ENCODE assay signal across 8 cellular contexts in genomic region chr17:58324409-58325288, GRCh38. TPM values are rescaled to one million over a fixed set of nuclear protein-coding genes. Genes with fewer than 3 reads are reported as not detected.
DNase-seq lines count a peak whose midpoint lies in the region; ATAC-seq, FAIRE-seq and TF ChIP-seq lines count a peak whose summit lies in the region.

No MANE protein-coding gene starts in this region.

- in situ Hi-C loops in K562 (cut with MboI): no loop called here

- H3K4me3 ChIP-seq in BLaER1 (peak overlapping the region; percentile 96), K562 (no peak overlapping the region), suprapubic skin (peak overlapping the region; percentile 78)

- intact Hi-C loops in K562 (cut with micrococcal nuclease): no loop called here

- H3K9ac ChIP-seq in BLaER1 (peak overlapping the region; percentile 82), K562 (ENCODE audit: insufficient read depth in 1 of 2, low read depth in 2 of 2, low read length in 2 of 2) (peak overlapping the region in 1 of 2 experiments; percentile 23; a peak in 1 of 4 replicates)

- H3K79me2 ChIP-seq in K562 (ENCODE audit: control insufficient read depth, insufficient read depth, low read length): peaks cover 20% of the 10 kb centered on the region

- TF ChIP-seq EP300 in K562 (IDR thresholded peaks at IDR 0.05; ENCODE audit: low read length) (no peak), suprapubic skin (IDR thresholded peaks at IDR 0.05) (no peak)

- POLR2A ChIA-PET in K562 (lab: Yijun Ruan, JAX): interaction anchor here (0.6 to 3.2 kb wide), 5 partner anchors 9 to 204 kb away, joined by 3 to 42 read pairs (median 8); no protein-coding TSS in a partner anchor

- no peak for TF ChIP-seq CTCF in K562 (IDR thresholded peaks at IDR 0.05 in 2 of 3, conservative IDR thresholded peaks at IDR 0.05 in 1 of 3; ENCODE audit: insufficient read depth in 2 of 3, low read depth in 1 of 3, low read length in 3 of 3)
- no peak for TF ChIP-seq CTCF in suprapubic skin (IDR thresholded peaks at IDR 0.05)

- TF ChIP-seq POLR2A in K562 (conservative IDR thresholded peaks at IDR 0.05): peak; percentile 46
- no peak for TF ChIP-seq POLR2A in suprapubic skin (IDR thresholded peaks at IDR 0.05)

- H3K9me1 ChIP-seq in K562 (ENCODE audit: control insufficient read depth, insufficient read depth, low read length): peaks cover 3% of the 10 kb centered on the region

- peaks cover 38% of the 10 kb centered on the region for H3K36me3 ChIP-seq in BLaER1
- peaks cover 1% of the 10 kb centered on the region; the same call in 2 of the 3 replicates for H3K36me3 ChIP-seq in K562 (ENCODE audit: control insufficient read depth, insufficient read depth, low read length)
- H3K36me3 ChIP-seq in suprapubic skin: no peaks in the 10 kb centered on the region

- H3K4me1 ChIP-seq in BLaER1: peaks cover 74% of the 10 kb centered on the region
- peaks cover 17 to 59% of the 10 kb centered on the region in 2 experiments for H3K4me1 ChIP-seq in K562 (replicated peaks in 1 of 2; ENCODE audit: control insufficient read depth in 2 of 2, insufficient read depth in 2 of 2, low read length in 2 of 2)
- peaks cover 19% of the 10 kb centered on the region for H3K4me1 ChIP-seq in suprapubic skin

- DNase-seq in M059J (ENCODE audit: low read depth): peak; percentile 41
- no peak for DNase-seq in K562 (ENCODE audit: extremely low read depth in 1 of 4, low spot score in 3 of 4)
- peak; percentile 26 for DNase-seq in kidney tubule cell (ENCODE audit: low spot score)
- no peak for DNase-seq in suprapubic skin (ENCODE audit: low spot score in 2 of 2)
- no peak for DNase-seq in activated CD8-positive, alpha-beta memory T cell treated with anti-CD3 and anti-CD28 coated beads, Interleukin-2, amount 50 U/mL, for 4 hours

- BruUV-seq in K562 (replicated peaks; lab: Mats Ljungman, UMichigan): no TSS peak

- H2AFZ ChIP-seq in K562 (ENCODE audit: low read depth, low read length): no peak overlapping the region

- peak overlapping the region; percentile 100 for H3K4me2 ChIP-seq in BLaER1
- no peak overlapping the region for H3K4me2 ChIP-seq in K562 (ENCODE audit: insufficient read depth, low read length)

- no peak for TF ChIP-seq RAD21 in K562 (CRISPR knock-in tag; conservative IDR thresholded peaks at IDR 0.05 in 1 of 2, IDR thresholded peaks at IDR 0.05 in 1 of 2)

- peak overlapping the region; percentile 83 for H3K27ac ChIP-seq in BLaER1
- H3K27ac ChIP-seq in K562 (ENCODE audit: extremely low read depth, low read depth, low read length): no peak overlapping the region
- H3K27ac ChIP-seq in suprapubic skin: peak overlapping the region; percentile 8

- FAIRE-seq in K562 (lab: Jason Lieb, UNC): no peak

- H4K20me1 ChIP-seq in BLaER1: peaks cover 54% of the 10 kb centered on the region
- H4K20me1 ChIP-seq in K562 (replicated peaks; ENCODE audit: control insufficient read depth, insufficient read depth, low read length): peaks cover 13% of the 10 kb centered on the region

- H3K9me3 ChIP-seq in BLaER1: no peaks in the 10 kb centered on the region
- no peaks in the 10 kb centered on the region for H3K9me3 ChIP-seq in K562 (replicated peaks; ENCODE audit: control insufficient read depth, insufficient read depth, low read depth, low read length)
- no peaks in the 10 kb centered on the region for H3K9me3 ChIP-seq in suprapubic skin

- WGBS in K562 (ENCODE audit: insufficient coverage, low coverage, missing lambda C conversion rate): 74% methylated on average over 35 of the region's 66 CpGs
- 15% methylated on average over 17 of the region's 66 CpGs for WGBS in suprapubic skin

- ATAC-seq in K562 (no peak), HG02610 (IDR thresholded peaks at IDR 0.05; ENCODE audit: unreplicated experiment) (no peak), GM18868 (IDR thresholded peaks at IDR 0.05; ENCODE audit: unreplicated experiment) (no peak)

- H3K27me3 ChIP-seq in BLaER1 (peaks cover 9% of the 10 kb centered on the region; the same call in 1 of the 2 replicates), K562 (ENCODE audit: control insufficient read depth in 2 of 2, insufficient read depth in 2 of 2, low read length in 2 of 2) (no peaks in the 10 kb centered on the region), suprapubic skin (peaks cover 11% of the 10 kb centered on the region)

- CTCF ChIA-PET in K562 (lab: Yijun Ruan, JAX; ENCODE audit: low intra/inter-chr PET ratio): no interaction called here

TF ChIP-seq in K562, 482 proteins besides CTCF, POLR2A, EP300 and RAD21 (continues in another document):
- no peak for TF ChIP-seq XRCC5 (IDR thresholded peaks at IDR 0.05; ENCODE audit: low read depth, low read length)

RNA-seq across cellular contexts. Expression of gene TSPOAP1, which starts 3.9 kb away (rescaled TPM):
- total RNA-seq in M059J (2014; rRNA removed; shearing (Covaris generic)): 0.22 and 0.47 TPM in 2 replicates
- total RNA-seq in K562 (2011; cell fraction: chromatin; rRNA removed; ENCODE audit: low replicate concordance): 26.2 and 58.3 TPM in 2 replicates
- total RNA-seq in K562 (2011; cell fraction: nucleolus; rRNA removed): 24.0 and 24.1 TPM in 2 replicates
- total RNA-seq in K562 (2011; cell fraction: nucleoplasm; rRNA removed): 18.1 and 18.9 TPM in 2 replicates
- 1.0 and 1.8 TPM in 2 replicates for total RNA-seq in K562 (2014; rRNA removed)
- 0.57 and 0.87 TPM in 2 replicates for total RNA-seq in K562 (2014; rRNA removed; fragmentation: Illumina TruSeq; extraction: Trizol)
- 0.94 and 1.2 TPM in 2 replicates for total RNA-seq in K562 (2015; rRNA removed; fragmentation: Illumina TruSeq; extraction: Trizol)
- total RNA-seq in K562 (2021): 1.7 and 3.3 TPM in 2 replicates
- polyA plus RNA-seq in K562 (2011; rRNA removed): 3.2 and 3.3 TPM in 2 replicates
- polyA plus RNA-seq in K562 (2011; cell fraction: cytosol; rRNA removed): 2.4 and 2.6 TPM in 2 replicates
- 26.8 and 38.8 TPM in 2 replicates for polyA plus RNA-seq in K562 (2011; cell fraction: nucleus; rRNA removed)
- polyA plus RNA-seq in K562 (2012): 3.0 and 5.1 TPM in 2 replicates
- polyA plus RNA-seq in K562 (2014; fragmentation: Illumina TruSeq; extraction: Trizol): 1.1 and 1.2 TPM in 2 replicates
- polyA plus RNA-seq in K562 (2014; fragmentation: Nextera tagmentation; extraction: Ambion mirVana): not detected
- polyA plus RNA-seq in K562 (2014; rRNA removed): 1.6 and 3.9 TPM in 2 replicates
- 1.1 and 1.8 TPM in 2 replicates for polyA minus RNA-seq in K562 (2011; rRNA and poly(A)+ RNA removed)
- 0.76 and 2.1 TPM in 2 replicates for polyA minus RNA-seq in K562 (2011; cell fraction: cytosol; rRNA and poly(A)+ RNA removed)
- 4.1 and 6.2 TPM in 2 replicates for polyA minus RNA-seq in K562 (2011; cell fraction: nucleus; rRNA and poly(A)+ RNA removed)
- total RNA-seq in suprapubic skin: 10 to 100 TPM in 2 of 4 donors, 1 to 10 TPM in 2; 6.8 to 26.9 (median 12.4) TPM

RNA-seq across cellular contexts. Expression of gene SUPT4H1, which starts 27.4 kb away (rescaled TPM):
- total RNA-seq in M059J (2014; rRNA removed; shearing (Covaris generic)): 64.3 and 71.6 TPM in 2 replicates
- 26.0 and 31.9 TPM in 2 replicates for total RNA-seq in K562 (2011; cell fraction: chromatin; rRNA removed; ENCODE audit: low replicate concordance)
- 30.7 and 32.8 TPM in 2 replicates for total RNA-seq in K562 (2011; cell fraction: nucleolus; rRNA removed)
- 38.1 and 51.1 TPM in 2 replicates for total RNA-seq in K562 (2011; cell fraction: nucleoplasm; rRNA removed)
- total RNA-seq in K562 (2014; rRNA removed) (62.1 and 94.0 TPM in 2 replicates), K562 (2014; rRNA removed; fragmentation: Illumina TruSeq; extraction: Trizol) (102 and 108 TPM in 2 replicates), K562 (2015; rRNA removed; fragmentation: Illumina TruSeq; extraction: Trizol) (90.6 and 94.8 TPM in 2 replicates), K562 (2021) (105 and 111 TPM in 2 replicates), suprapubic skin (10 to 100 TPM; 33.8 to 48.3 (median 40.3) TPM)
- polyA plus RNA-seq in K562 (2011; rRNA removed) (198 and 273 TPM in 2 replicates), K562 (2014; fragmentation: Illumina TruSeq; extraction: Trizol) (116 and 140 TPM in 2 replicates), K562 (2014; fragmentation: Nextera tagmentation; extraction: Ambion mirVana) (100 to 1,000 TPM; 235 to 320 TPM), K562 (2014; rRNA removed) (113 and 117 TPM in 2 replicates)
- 118 and 163 TPM in 2 replicates for polyA plus RNA-seq in K562 (2011; cell fraction: cytosol; rRNA removed)
- 45.3 and 71.9 TPM in 2 replicates for polyA plus RNA-seq in K562 (2011; cell fraction: nucleus; rRNA removed)
- 120 and 125 TPM in 2 replicates for polyA plus RNA-seq in K562 (2012)
- 107 and 135 TPM in 2 replicates for polyA minus RNA-seq in K562 (2011; rRNA and poly(A)+ RNA removed)
- polyA minus RNA-seq in K562 (2011; cell fraction: cytosol; rRNA and poly(A)+ RNA removed): 23.5 and 42.2 TPM in 2 replicates
- polyA minus RNA-seq in K562 (2011; cell fraction: nucleus; rRNA and poly(A)+ RNA removed): 12.4 and 23.0 TPM in 2 replicates

RNA-seq across cellular contexts. Expression of gene MPO, which starts 43.9 kb away (rescaled TPM):
- not detected in 2 replicates for total RNA-seq in M059J (2014; rRNA removed; shearing (Covaris generic))
- total RNA-seq in K562 (2011; cell fraction: chromatin; rRNA removed; ENCODE audit: low replicate concordance): 0.12 and 0.14 TPM in 2 replicates
- 0.17 TPM in 1 of 2 replicates, not detected in the other for total RNA-seq in K562 (2011; cell fraction: nucleolus; rRNA removed)
- not detected in 2 replicates for total RNA-seq in K562 (2011; cell fraction: nucleoplasm; rRNA removed)
- total RNA-seq in K562 (2014; rRNA removed) (not detected in 2 replicates), K562 (2014; rRNA removed; fragmentation: Illumina TruSeq; extraction: Trizol) (not detected in 2 replicates), K562 (2015; rRNA removed; fragmentation: Illumina TruSeq; extraction: Trizol) (not detected in 2 replicates), K562 (2021) (0.47 TPM in 1 of 2 replicates, not detected in the other), suprapubic skin (not detected)
- polyA plus RNA-seq in K562 (2011; rRNA removed) (0.15 and 0.39 TPM in 2 replicates), K562 (2014; fragmentation: Illumina TruSeq; extraction: Trizol) (0.06 TPM in 1 of 2 replicates, not detected in the other), K562 (2014; fragmentation: Nextera tagmentation; extraction: Ambion mirVana) (under 1 TPM in 1 of 2 experiments, not detected in 1; 0.04 TPM), K562 (2014; rRNA removed) (0.03 TPM in 1 of 2 replicates, not detected in the other)
- polyA plus RNA-seq in K562 (2011; cell fraction: cytosol; rRNA removed): 0.06 and 0.33 TPM in 2 replicates
- 0.06 and 0.34 TPM in 2 replicates for polyA plus RNA-seq in K562 (2011; cell fraction: nucleus; rRNA removed)
- 0.03 and 0.08 TPM in 2 replicates for polyA plus RNA-seq in K562 (2012)
- polyA minus RNA-seq in K562 (2011; rRNA and poly(A)+ RNA removed): 0.06 and 0.32 TPM in 2 replicates
- polyA minus RNA-seq in K562 (2011; cell fraction: cytosol; rRNA and poly(A)+ RNA removed): not detected in 2 replicates
- not detected in 2 replicates for polyA minus RNA-seq in K562 (2011; cell fraction: nucleus; rRNA and poly(A)+ RNA removed)

Comparison
In these comparisons a context has a peak if more than half of its experiments do, and no peak if none do; other contexts are left out.
1. DNase-seq: peak in M059J (single experiment) and kidney tubule cell (single experiment); none in K562 (0 of 4), suprapubic skin (0 of 2) and activated CD8-positive, alpha-beta memory T cell treated with anti-CD3 and anti-CD28 coated beads, Interleukin-2, amount 50 U/mL, for 4 hours (single experiment).